Comparison of ENCODE assay signal across 8 cellular contexts in the genomic region with DNA sequence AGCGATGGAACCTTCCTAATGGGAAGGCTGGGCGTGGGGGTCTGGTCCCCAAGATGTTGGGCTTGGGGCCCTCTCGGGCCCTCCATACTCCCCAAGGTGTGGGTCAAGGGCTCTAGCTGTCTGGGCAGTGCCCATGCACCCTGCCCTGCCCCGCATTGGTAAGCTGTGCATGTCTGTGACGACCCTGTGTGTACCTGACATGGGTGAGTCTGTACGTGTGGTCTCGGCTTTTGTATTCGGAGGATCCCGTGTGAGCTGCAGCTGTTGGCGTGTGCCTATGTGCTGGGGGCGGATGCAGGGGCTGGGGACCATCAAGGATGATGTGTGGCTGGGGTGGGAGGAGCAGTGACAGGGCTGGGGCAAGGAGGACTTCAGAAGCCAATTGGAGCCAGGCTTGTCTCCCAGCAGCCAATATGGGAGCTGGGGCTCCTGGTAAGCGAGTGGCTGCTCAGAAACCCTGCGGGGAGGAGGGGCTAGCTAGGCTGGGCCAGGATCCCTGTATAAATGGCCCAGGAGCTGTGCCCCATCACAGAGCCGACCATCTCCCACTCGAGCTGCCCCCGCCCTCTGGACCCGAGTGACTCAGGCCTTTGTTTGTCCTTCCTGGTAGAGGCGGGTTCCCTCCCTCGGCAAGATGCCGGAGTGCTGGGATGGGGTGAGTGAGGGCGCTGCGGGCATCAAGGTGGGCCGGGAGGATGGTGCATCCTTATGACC. TPM values are rescaled to one million over a fixed set of nuclear protein-coding genes. Genes with fewer than 3 reads are reported as not detected.
DNase-seq lines count a peak whose midpoint lies in the region; ATAC-seq, FAIRE-seq and TF ChIP-seq lines count a peak whose summit lies in the region.

A gene with protein sequence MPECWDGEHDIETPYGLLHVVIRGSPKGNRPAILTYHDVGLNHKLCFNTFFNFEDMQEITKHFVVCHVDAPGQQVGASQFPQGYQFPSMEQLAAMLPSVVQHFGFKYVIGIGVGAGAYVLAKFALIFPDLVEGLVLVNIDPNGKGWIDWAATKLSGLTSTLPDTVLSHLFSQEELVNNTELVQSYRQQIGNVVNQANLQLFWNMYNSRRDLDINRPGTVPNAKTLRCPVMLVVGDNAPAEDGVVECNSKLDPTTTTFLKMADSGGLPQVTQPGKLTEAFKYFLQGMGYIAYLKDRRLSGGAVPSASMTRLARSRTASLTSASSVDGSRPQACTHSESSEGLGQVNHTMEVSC (plus strand): TSS at position 529 of the 714 bp plus-strand sequence. CDS start 106 bp downstream, at position 635.

- H3K9me3 ChIP-seq in astrocyte (ENCODE audit: insufficient read depth, low read depth, low read length), result no peaks in the 10 kb centered on the region
- no peaks in the 10 kb centered on the region for H3K9me3 ChIP-seq in heart right ventricle
- H3K9me3 ChIP-seq in parathyroid adenoma (ENCODE audit: control insufficient read depth, low read length), result no peaks in the 10 kb centered on the region

- intact Hi-C loops in heart right ventricle (cut with DNase I), result loop anchor here in 2 of 10 donors (10.0 kb wide), 2 partner anchors 155 to 255 kb away; no protein-coding TSS in a partner anchor

- TF ChIP-seq CTCF in astrocyte (IDR thresholded peaks at IDR 0.05; ENCODE audit: insufficient read depth, low read depth, low read length) (no peak), heart right ventricle (IDR thresholded peaks at IDR 0.05) (no peak), parathyroid adenoma (IDR thresholded peaks at IDR 0.05) (no peak)

- H3K27me3 ChIP-seq in astrocyte (ENCODE audit: insufficient read depth, low read length), result no peaks in the 10 kb centered on the region
- H3K27me3 ChIP-seq in heart right ventricle, result peaks cover 0 to 34% (median 0%) of the 10 kb centered on the region in 7 donors
- H3K27me3 ChIP-seq in parathyroid adenoma (ENCODE audit: control insufficient read depth, insufficient read depth, low read length), result no peaks in the 10 kb centered on the region

- peak within 1 kb of the TSS; percentile 68 for H2AFZ ChIP-seq in astrocyte (ENCODE audit: low read depth, low read length)
- H2AFZ ChIP-seq in parathyroid adenoma, result peak within 1 kb of the TSS; percentile 71

- H3K27me3 Mint-ChIP-seq in astrocyte (ENCODE audit: low read depth, unreplicated experiment), result peaks cover 7% of the 10 kb centered on the region

- peak within 1 kb of the TSS; percentile 83 for H3K4me3 Mint-ChIP-seq in astrocyte (ENCODE audit: unreplicated experiment)

- peaks cover 2% of the 10 kb centered on the region for H3K36me3 Mint-ChIP-seq in astrocyte (ENCODE audit: low read depth, unreplicated experiment)

- DNase-seq in activated T-cell treated with anti-CD3 and anti-CD28 coated beads for 48 hours (ENCODE audit: low read depth) (peak; percentile 46), activated T-cell treated with anti-CD3 and anti-CD28 coated beads for 4 hours (no peak), NCI-H82 (lab: John Stamatoyannopoulos, UW) (peak; percentile 94), astrocyte (ENCODE audit: low read depth) (peak; percentile 88), heart right ventricle (peak; percentile 50 to 58)

- H3K36me3 ChIP-seq in astrocyte (ENCODE audit: insufficient read depth, low read length) (no peaks in the 10 kb centered on the region), heart right ventricle (peaks cover 0 to 47% (median 9%) of the 10 kb centered on the region in 9 donors), parathyroid adenoma (ENCODE audit: control insufficient read depth, insufficient read depth, low read length) (no peaks in the 10 kb centered on the region)

- peaks cover 17% of the 10 kb centered on the region for H4K20me1 ChIP-seq in astrocyte (ENCODE audit: insufficient read depth, low read length)

- ATAC-seq in HG03342 (IDR thresholded peaks at IDR 0.05; ENCODE audit: unreplicated experiment) (peak; percentile 38), heart right ventricle (peak; percentile 13 to 52 (median 33)), HG02938 (IDR thresholded peaks at IDR 0.05; ENCODE audit: unreplicated experiment) (no peak)

- no peaks in the 10 kb centered on the region for H3K9me3 Mint-ChIP-seq in astrocyte (ENCODE audit: unreplicated experiment)

- FAIRE-seq in astrocyte (lab: Jason Lieb, UNC), result peak; percentile 60

- H3K4me3 ChIP-seq in astrocyte (ENCODE audit: insufficient read depth, low read depth, low read length), result peak within 1 kb of the TSS; percentile 54
- peak within 1 kb of the TSS in 5 of 10 donors; percentile 13 to 37 (median 23) for H3K4me3 ChIP-seq in heart right ventricle
- H3K4me3 ChIP-seq in parathyroid adenoma (ENCODE audit: low read depth, low read length), result peak within 1 kb of the TSS; percentile 3

- H3K4me1 ChIP-seq in astrocyte (ENCODE audit: insufficient read depth, low read length) (peaks cover 27% of the 10 kb centered on the region), heart right ventricle (peaks cover 19 to 64% (median 25%) of the 10 kb centered on the region in 9 donors), parathyroid adenoma (peaks cover 5% of the 10 kb centered on the region)

- peaks cover 9% of the 10 kb centered on the region for H3K79me2 ChIP-seq in astrocyte (ENCODE audit: insufficient read depth, low read length)
- no peaks in the 10 kb centered on the region for H3K79me2 ChIP-seq in parathyroid adenoma

- peak within 1 kb of the TSS; percentile 71 for H3K9ac ChIP-seq in astrocyte (ENCODE audit: low read length)
- H3K9ac ChIP-seq in parathyroid adenoma, result no peak within 1 kb of the TSS

- H3K4me1 Mint-ChIP-seq in astrocyte (ENCODE audit: low read depth, unreplicated experiment), result peaks cover 1% of the 10 kb centered on the region

- WGBS in heart right ventricle, 2 donors, result 54 to 56% methylated on average over 23 of the region's 23 CpGs

- H3K27ac ChIP-seq in astrocyte (ENCODE audit: low read depth, low read length) (peak within 1 kb of the TSS; percentile 18), heart right ventricle (peak within 1 kb of the TSS in 5 of 10 donors; percentile 20 to 43 (median 34)), parathyroid adenoma (no peak within 1 kb of the TSS)

- H3K4me2 ChIP-seq in astrocyte (ENCODE audit: low read length) (peak within 1 kb of the TSS; percentile 94), parathyroid adenoma (ENCODE audit: low read length) (peak within 1 kb of the TSS; percentile 55)

- peak within 1 kb of the TSS; percentile 47 for H3K27ac Mint-ChIP-seq in astrocyte (ENCODE audit: unreplicated experiment)

RNA-seq across cellular contexts. Expression of the gene that starts here (rescaled TPM):
- 21.9 and 22.2 TPM in 2 replicates for total RNA-seq in astrocyte
- 100 to 1,000 TPM; 336 to 821 (median 630) TPM for total RNA-seq in heart right ventricle
- 100 to 1,000 TPM; 286 to 507 TPM for polyA plus RNA-seq in heart right ventricle

Comparison
In these comparisons a context has a peak if more than half of its experiments do, and no peak if none do; other contexts are left out.
1. RNA of the gene that starts here (total RNA-seq): 336 to 821 TPM in heart right ventricle; 21.9 to 22.2 TPM in astrocyte; every median in the first group is over 10 times any median in the second.